Comparison of ENCODE assay signal across 1 cellular context in genomic region chr12:76026643-76027063, GRCh38.
TF ChIP-seq lines count a peak whose summit lies in the region.

No MANE protein-coding gene starts in this region.

TF ChIP-seq in HCT116, 20 proteins besides CTCF, POLR2A, EP300 and RAD21 (continued from another document):
- no peak for TF ChIP-seq FOSL1 (IDR thresholded peaks at IDR 0.05; ENCODE audit: low read depth)
- no peak for TF ChIP-seq EZH2 (IDR thresholded peaks at IDR 0.05)
- 0 out of 2 replicates have a peak, but pooled peaks have one; percentile 66 for TF ChIP-seq CEBPB (IDR thresholded peaks at IDR 0.05; ENCODE audit: low read depth)
- TF ChIP-seq ZFX (IDR thresholded peaks at IDR 0.05) = no peak
- peak; percentile 46; the same call in 1 of the 2 replicates for TF ChIP-seq MAX (IDR thresholded peaks at IDR 0.05)
- peak; percentile 22 for TF ChIP-seq YY1 (IDR thresholded peaks at IDR 0.05; ENCODE audit: extremely low read depth, insufficient replicate concordance, low read depth, low read length)
- TF ChIP-seq EZH2phosphoT487 (IDR thresholded peaks at IDR 0.05; ENCODE audit: borderline replicate concordance) = no peak
- no peak for TF ChIP-seq TCF7L2 (IDR thresholded peaks at IDR 0.05; ENCODE audit: borderline replicate concordance, extremely low read depth, insufficient read depth, insufficient read length)
- peak; percentile 82 for TF ChIP-seq CBX3 (IDR thresholded peaks at IDR 0.05; ENCODE audit: low read depth)
- no peak; the same call in 1 of the 2 replicates for TF ChIP-seq SRF (IDR thresholded peaks at IDR 0.05; ENCODE audit: low read depth)
- TF ChIP-seq POLR2AphosphoS5 (IDR thresholded peaks at IDR 0.05; ENCODE audit: low read depth, low read length) = peak; percentile 98
- no peak for TF ChIP-seq ATF3 (IDR thresholded peaks at IDR 0.05)
